ENCODE assay signal across 1 cellular context in genomic region chr16:67679935-67680897, GRCh38.
TF ChIP-seq lines count a peak whose summit lies in the region.

No MANE protein-coding gene starts in this region.

TF ChIP-seq in HepG2, 621 proteins besides CTCF, POLR2A, EP300 and RAD21:
- TF ChIP-seq ZNF276 (CRISPR knock-in tag; IDR thresholded peaks at IDR 0.05; ENCODE audit: low read depth) (no peak), CREB1 (IDR thresholded peaks at IDR 0.05) (peak; percentile 39; the same call in 1 of the 2 replicates), CREB1 (CRISPR knock-in tag; IDR thresholded peaks at IDR 0.05) (no peak), ZNF143 (CRISPR knock-in tag; IDR thresholded peaks at IDR 0.05) (no peak), HMG20B (CRISPR knock-in tag; conservative IDR thresholded peaks at IDR 0.05) (no peak), ZNF512B (CRISPR knock-in tag; IDR thresholded peaks at IDR 0.05; ENCODE audit: borderline replicate concordance) (no peak), ZBTB7B (CRISPR knock-in tag; IDR thresholded peaks at IDR 0.05) (no peak), ZNF414 (CRISPR knock-in tag; IDR thresholded peaks at IDR 0.05) (no peak), ZNF20 (CRISPR knock-in tag; IDR thresholded peaks at IDR 0.05) (no peak), ATF7 (IDR thresholded peaks at IDR 0.05) (peak; percentile 82), ATF7 (CRISPR knock-in tag; IDR thresholded peaks at IDR 0.05) (no peak), EED (CRISPR knock-in tag; IDR thresholded peaks at IDR 0.05) (no peak), ZFAT (CRISPR knock-in tag; conservative IDR thresholded peaks at IDR 0.05) (no peak), JUND (CRISPR knock-in tag; IDR thresholded peaks at IDR 0.05) (no peak), ZNF121 (CRISPR knock-in tag; IDR thresholded peaks at IDR 0.05) (peak; percentile 47; the same call in 1 of the 2 replicates)
- TF ChIP-seq, protein P1, sequence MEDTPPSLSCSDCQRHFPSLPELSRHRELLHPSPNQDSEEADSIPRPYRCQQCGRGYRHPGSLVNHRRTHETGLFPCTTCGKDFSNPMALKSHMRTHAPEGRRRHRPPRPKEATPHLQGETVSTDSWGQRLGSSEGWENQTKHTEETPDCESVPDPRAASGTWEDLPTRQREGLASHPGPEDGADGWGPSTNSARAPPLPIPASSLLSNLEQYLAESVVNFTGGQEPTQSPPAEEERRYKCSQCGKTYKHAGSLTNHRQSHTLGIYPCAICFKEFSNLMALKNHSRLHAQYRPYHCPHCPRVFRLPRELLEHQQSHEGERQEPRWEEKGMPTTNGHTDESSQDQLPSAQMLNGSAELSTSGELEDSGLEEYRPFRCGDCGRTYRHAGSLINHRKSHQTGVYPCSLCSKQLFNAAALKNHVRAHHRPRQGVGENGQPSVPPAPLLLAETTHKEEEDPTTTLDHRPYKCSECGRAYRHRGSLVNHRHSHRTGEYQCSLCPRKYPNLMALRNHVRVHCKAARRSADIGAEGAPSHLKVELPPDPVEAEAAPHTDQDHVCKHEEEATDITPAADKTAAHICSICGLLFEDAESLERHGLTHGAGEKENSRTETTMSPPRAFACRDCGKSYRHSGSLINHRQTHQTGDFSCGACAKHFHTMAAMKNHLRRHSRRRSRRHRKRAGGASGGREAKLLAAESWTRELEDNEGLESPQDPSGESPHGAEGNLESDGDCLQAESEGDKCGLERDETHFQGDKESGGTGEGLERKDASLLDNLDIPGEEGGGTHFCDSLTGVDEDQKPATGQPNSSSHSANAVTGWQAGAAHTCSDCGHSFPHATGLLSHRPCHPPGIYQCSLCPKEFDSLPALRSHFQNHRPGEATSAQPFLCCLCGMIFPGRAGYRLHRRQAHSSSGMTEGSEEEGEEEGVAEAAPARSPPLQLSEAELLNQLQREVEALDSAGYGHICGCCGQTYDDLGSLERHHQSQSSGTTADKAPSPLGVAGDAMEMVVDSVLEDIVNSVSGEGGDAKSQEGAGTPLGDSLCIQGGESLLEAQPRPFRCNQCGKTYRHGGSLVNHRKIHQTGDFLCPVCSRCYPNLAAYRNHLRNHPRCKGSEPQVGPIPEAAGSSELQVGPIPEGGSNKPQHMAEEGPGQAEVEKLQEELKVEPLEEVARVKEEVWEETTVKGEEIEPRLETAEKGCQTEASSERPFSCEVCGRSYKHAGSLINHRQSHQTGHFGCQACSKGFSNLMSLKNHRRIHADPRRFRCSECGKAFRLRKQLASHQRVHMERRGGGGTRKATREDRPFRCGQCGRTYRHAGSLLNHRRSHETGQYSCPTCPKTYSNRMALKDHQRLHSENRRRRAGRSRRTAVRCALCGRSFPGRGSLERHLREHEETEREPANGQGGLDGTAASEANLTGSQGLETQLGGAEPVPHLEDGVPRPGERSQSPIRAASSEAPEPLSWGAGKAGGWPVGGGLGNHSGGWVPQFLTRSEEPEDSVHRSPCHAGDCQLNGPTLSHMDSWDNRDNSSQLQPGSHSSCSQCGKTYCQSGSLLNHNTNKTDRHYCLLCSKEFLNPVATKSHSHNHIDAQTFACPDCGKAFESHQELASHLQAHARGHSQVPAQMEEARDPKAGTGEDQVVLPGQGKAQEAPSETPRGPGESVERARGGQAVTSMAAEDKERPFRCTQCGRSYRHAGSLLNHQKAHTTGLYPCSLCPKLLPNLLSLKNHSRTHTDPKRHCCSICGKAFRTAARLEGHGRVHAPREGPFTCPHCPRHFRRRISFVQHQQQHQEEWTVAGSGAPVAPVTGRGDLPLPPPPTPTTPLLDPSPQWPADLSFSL (CRISPR knock-in tag; IDR thresholded peaks at IDR 0.05), result no peak
- TF ChIP-seq, protein P2, sequence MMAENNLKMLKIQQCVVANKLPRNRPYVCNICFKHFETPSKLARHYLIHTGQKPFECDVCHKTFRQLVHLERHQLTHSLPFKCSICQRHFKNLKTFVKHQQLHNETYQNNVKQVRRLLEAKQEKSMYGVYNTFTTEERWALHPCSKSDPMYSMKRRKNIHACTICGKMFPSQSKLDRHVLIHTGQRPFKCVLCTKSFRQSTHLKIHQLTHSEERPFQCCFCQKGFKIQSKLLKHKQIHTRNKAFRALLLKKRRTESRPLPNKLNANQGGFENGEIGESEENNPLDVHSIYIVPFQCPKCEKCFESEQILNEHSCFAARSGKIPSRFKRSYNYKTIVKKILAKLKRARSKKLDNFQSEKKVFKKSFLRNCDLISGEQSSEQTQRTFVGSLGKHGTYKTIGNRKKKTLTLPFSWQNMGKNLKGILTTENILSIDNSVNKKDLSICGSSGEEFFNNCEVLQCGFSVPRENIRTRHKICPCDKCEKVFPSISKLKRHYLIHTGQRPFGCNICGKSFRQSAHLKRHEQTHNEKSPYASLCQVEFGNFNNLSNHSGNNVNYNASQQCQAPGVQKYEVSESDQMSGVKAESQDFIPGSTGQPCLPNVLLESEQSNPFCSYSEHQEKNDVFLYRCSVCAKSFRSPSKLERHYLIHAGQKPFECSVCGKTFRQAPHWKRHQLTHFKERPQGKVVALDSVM (CRISPR knock-in tag; IDR thresholded peaks at IDR 0.05), result peak; percentile 67
